In the genomic region with DNA sequence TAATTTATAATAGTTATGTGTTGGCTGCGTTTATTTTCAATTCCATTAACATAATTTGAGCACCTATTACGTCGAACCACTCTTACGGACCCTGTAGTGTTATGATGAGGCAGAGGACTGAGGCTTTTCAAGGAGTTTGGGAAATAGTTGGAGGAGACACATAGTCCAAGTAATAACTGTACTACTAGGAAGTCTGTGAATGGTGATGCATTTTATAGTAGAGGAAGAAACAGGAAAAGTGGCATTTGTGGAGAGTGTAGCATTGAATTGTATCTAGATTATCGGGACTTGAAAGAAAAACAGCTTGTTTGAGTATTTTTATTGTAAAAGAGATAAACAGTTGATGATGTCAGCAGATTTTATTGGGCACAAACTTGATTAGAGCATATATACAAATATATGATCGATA, we compare ENCODE assay signal across 8 cellular contexts. TPM values are rescaled to one million over a fixed set of nuclear protein-coding genes. Genes with fewer than 3 reads are reported as not detected.
DNase-seq lines count a peak whose midpoint lies in the region; ATAC-seq and TF ChIP-seq lines count a peak whose summit lies in the region.

No MANE protein-coding gene starts in this region.

- DNase-seq in DMS53 (lab: John Stamatoyannopoulos, UW) (peak; percentile 28), DMS53 treated with DMSO at 0.1 percent for 48 hours (lab: John Stamatoyannopoulos, UW; ENCODE audit: unreplicated experiment) (no peak), fibroblast of villous mesenchyme (ENCODE audit: low read depth) (peak; percentile 33), midbrain (lab: John Stamatoyannopoulos, UW) (no peak), T-helper 9 cell (no peak)
- DNase-seq in stimulated activated effector memory CD8-positive, alpha-beta T cell treated with anti-CD3 and anti-CD28 coated beads, Interleukin-12 subunit alpha, Interleukin-12 subunit beta, amount 100 ng/mL, for 72 hours (ENCODE audit: low spot score in 2 of 2), result no peak

- no peaks in the 10 kb centered on the region for H3K9me3 Mint-ChIP-seq in stimulated activated effector memory CD8-positive, alpha-beta T cell treated with anti-CD3 and anti-CD28 coated beads, Interleukin-12 subunit alpha, Interleukin-12 subunit beta, amount 100 ng/mL, for 72 hours

- peak overlapping the region; percentile 82 for H3K4me3 ChIP-seq in fibroblast of villous mesenchyme (ENCODE audit: low read depth, low read length)

- peak overlapping the region; percentile 80 for H3K4me3 Mint-ChIP-seq in stimulated activated effector memory CD8-positive, alpha-beta T cell treated with anti-CD3 and anti-CD28 coated beads, Interleukin-12 subunit alpha, Interleukin-12 subunit beta, amount 100 ng/mL, for 72 hours

- H3K36me3 Mint-ChIP-seq in stimulated activated effector memory CD8-positive, alpha-beta T cell treated with anti-CD3 and anti-CD28 coated beads, Interleukin-12 subunit alpha, Interleukin-12 subunit beta, amount 100 ng/mL, for 72 hours, result peaks cover 20% of the 10 kb centered on the region

- peak; percentile 19; the same call in 2 of the 3 replicates for ATAC-seq in SK-N-SH treated with all-trans-retinoic acid at 6 μM for 48 hours
- ATAC-seq in stimulated activated effector memory CD8-positive, alpha-beta T cell treated with anti-CD3 and anti-CD28 coated beads, Interleukin-12 subunit alpha, Interleukin-12 subunit beta, amount 100 ng/mL, for 72 hours, result no peak
- no peak for ATAC-seq in GM19467 (IDR thresholded peaks at IDR 0.05; ENCODE audit: unreplicated experiment)

- H3K27ac Mint-ChIP-seq in stimulated activated effector memory CD8-positive, alpha-beta T cell treated with anti-CD3 and anti-CD28 coated beads, Interleukin-12 subunit alpha, Interleukin-12 subunit beta, amount 100 ng/mL, for 72 hours, result peak overlapping the region; percentile 84

- H3K4me1 Mint-ChIP-seq in stimulated activated effector memory CD8-positive, alpha-beta T cell treated with anti-CD3 and anti-CD28 coated beads, Interleukin-12 subunit alpha, Interleukin-12 subunit beta, amount 100 ng/mL, for 72 hours, result peaks cover 63% of the 10 kb centered on the region

- no peak for TF ChIP-seq CTCF in fibroblast of villous mesenchyme (IDR thresholded peaks at IDR 0.05; ENCODE audit: insufficient read depth, low read depth, low read length)

TF ChIP-seq in SK-N-SH treated with all-trans-retinoic acid at 6 μM for 48 hours, 23 proteins besides CTCF, POLR2A, EP300 and RAD21:
- TF ChIP-seq RARB (CRISPR knock-in tag; IDR thresholded peaks at IDR 0.05), result no peak
- no peak for TF ChIP-seq CSDC2 (CRISPR knock-in tag; IDR thresholded peaks at IDR 0.05)
- TF ChIP-seq ISL1 (CRISPR knock-in tag; IDR thresholded peaks at IDR 0.05), result no peak
- no peak for TF ChIP-seq ZNF8 (CRISPR knock-in tag; IDR thresholded peaks at IDR 0.05)
- no peak for TF ChIP-seq PATZ1 (CRISPR knock-in tag; IDR thresholded peaks at IDR 0.05; ENCODE audit: borderline replicate concordance)
- TF ChIP-seq PPARA (CRISPR knock-in tag; IDR thresholded peaks at IDR 0.05; ENCODE audit: borderline replicate concordance), result no peak
- no peak for TF ChIP-seq CREB5 (CRISPR knock-in tag; IDR thresholded peaks at IDR 0.05; ENCODE audit: low read depth)
- TF ChIP-seq TOX (CRISPR knock-in tag; IDR thresholded peaks at IDR 0.05; ENCODE audit: borderline replicate concordance), result no peak
- no peak for TF ChIP-seq ZFP30 (CRISPR knock-in tag; IDR thresholded peaks at IDR 0.05)
- TF ChIP-seq, protein P1, sequence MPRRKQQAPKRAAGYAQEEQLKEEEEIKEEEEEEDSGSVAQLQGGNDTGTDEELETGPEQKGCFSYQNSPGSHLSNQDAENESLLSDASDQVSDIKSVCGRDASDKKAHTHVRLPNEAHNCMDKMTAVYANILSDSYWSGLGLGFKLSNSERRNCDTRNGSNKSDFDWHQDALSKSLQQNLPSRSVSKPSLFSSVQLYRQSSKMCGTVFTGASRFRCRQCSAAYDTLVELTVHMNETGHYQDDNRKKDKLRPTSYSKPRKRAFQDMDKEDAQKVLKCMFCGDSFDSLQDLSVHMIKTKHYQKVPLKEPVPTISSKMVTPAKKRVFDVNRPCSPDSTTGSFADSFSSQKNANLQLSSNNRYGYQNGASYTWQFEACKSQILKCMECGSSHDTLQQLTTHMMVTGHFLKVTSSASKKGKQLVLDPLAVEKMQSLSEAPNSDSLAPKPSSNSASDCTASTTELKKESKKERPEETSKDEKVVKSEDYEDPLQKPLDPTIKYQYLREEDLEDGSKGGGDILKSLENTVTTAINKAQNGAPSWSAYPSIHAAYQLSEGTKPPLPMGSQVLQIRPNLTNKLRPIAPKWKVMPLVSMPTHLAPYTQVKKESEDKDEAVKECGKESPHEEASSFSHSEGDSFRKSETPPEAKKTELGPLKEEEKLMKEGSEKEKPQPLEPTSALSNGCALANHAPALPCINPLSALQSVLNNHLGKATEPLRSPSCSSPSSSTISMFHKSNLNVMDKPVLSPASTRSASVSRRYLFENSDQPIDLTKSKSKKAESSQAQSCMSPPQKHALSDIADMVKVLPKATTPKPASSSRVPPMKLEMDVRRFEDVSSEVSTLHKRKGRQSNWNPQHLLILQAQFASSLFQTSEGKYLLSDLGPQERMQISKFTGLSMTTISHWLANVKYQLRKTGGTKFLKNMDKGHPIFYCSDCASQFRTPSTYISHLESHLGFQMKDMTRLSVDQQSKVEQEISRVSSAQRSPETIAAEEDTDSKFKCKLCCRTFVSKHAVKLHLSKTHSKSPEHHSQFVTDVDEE (CRISPR knock-in tag; IDR thresholded peaks at IDR 0.05), result no peak
- no peak for TF ChIP-seq TCF4 (CRISPR knock-in tag; IDR thresholded peaks at IDR 0.05; ENCODE audit: borderline replicate concordance)
- TF ChIP-seq GLIS3 (CRISPR knock-in tag; IDR thresholded peaks at IDR 0.05), result no peak
- no peak for TF ChIP-seq ZNF70 (CRISPR knock-in tag; IDR thresholded peaks at IDR 0.05)
- TF ChIP-seq ESRRG (CRISPR knock-in tag; IDR thresholded peaks at IDR 0.05), result no peak
- TF ChIP-seq CSRNP3 (CRISPR knock-in tag; IDR thresholded peaks at IDR 0.05), result no peak
- no peak for TF ChIP-seq ZC3H10 (CRISPR knock-in tag; IDR thresholded peaks at IDR 0.05)
- TF ChIP-seq SNAI2 (CRISPR knock-in tag; IDR thresholded peaks at IDR 0.05), result no peak
- no peak for TF ChIP-seq OSR1 (CRISPR knock-in tag; IDR thresholded peaks at IDR 0.05)

RNA-seq across cellular contexts. Expression of gene NFATC3, which starts 1.7 kb away (rescaled TPM):
- total RNA-seq in fibroblast of villous mesenchyme, result 22.5 and 32.8 TPM in 2 replicates

Comparison
In these comparisons a context has a peak if more than half of its experiments do, and no peak if none do; other contexts are left out.
1. DNase-seq: peak in DMS53 (single experiment) and fibroblast of villous mesenchyme (single experiment); none in DMS53 treated with DMSO at 0.1 percent for 48 hours (single experiment), stimulated activated effector memory CD8-positive, alpha-beta T cell treated with anti-CD3 and anti-CD28 coated beads, Interleukin-12 subunit alpha, Interleukin-12 subunit beta, amount 100 ng/mL, for 72 hours (0 of 2), midbrain (single experiment) and T-helper 9 cell (single experiment).